Comparison of ENCODE assay signal across 8 cellular contexts in genomic region chr17:9021158-9021984, GRCh38. TPM values are rescaled to one million over a fixed set of nuclear protein-coding genes. Genes with fewer than 3 reads are reported as not detected.
DNase-seq lines count a peak whose midpoint lies in the region; ATAC-seq lines count a peak whose summit lies in the region.

Gene NTN1 (plus strand): TSS chr17:9021510. CDS start chr17:9022374, 864 bp downstream.

- peaks cover 51% of the 10 kb centered on the region for H3K27me3 Mint-ChIP-seq in activated CD4-positive, alpha-beta T cell treated with anti-CD3 and anti-CD28 coated beads, Interleukin-2, amount 10 ng/mL, durations not matched to agents 24 days and 14 days

- H4K91ac ChIP-seq in mesenchymal stem cell (ENCODE audit: low read length), result no peak within 1 kb of the TSS

- DNase-seq in activated effector memory CD4-positive, alpha-beta T cell treated with anti-CD3 and anti-CD28 coated beads, Interleukin-2, amount 50 U/mL, for 16 hours, result peak; percentile 86
- DNase-seq in activated effector memory CD4-positive, alpha-beta T cell treated with Interleukin-2 at 50 U/mL for 16 hours, result no peak
- peak; percentile 91 for DNase-seq in activated CD4-positive, alpha-beta T cell treated with anti-CD3 and anti-CD28 coated beads, Interleukin-2, amount 10 ng/mL, durations not matched to agents 24 days and 14 days
- peak; percentile 28 for DNase-seq in effector CD4-positive, alpha-beta T cell
- DNase-seq in mesenchymal stem cell, result peak; percentile 21
- peak; percentile 31 to 46 for DNase-seq in stimulated activated CD8-positive, alpha-beta memory T cell treated with anti-CD3 and anti-CD28 coated beads, Interleukin-15, amount 100 ng/mL, for 4 hours (ENCODE audit: low read depth in 2 of 2)

- H3K36me3 ChIP-seq in HUES64 (ENCODE audit: insufficient read depth, low read length) (no peaks in the 10 kb centered on the region), mesenchymal stem cell (ENCODE audit: control insufficient read depth in 1 of 2, insufficient read depth in 2 of 2, low read depth in 1 of 2, low read length in 2 of 2) (no peaks in the 10 kb centered on the region)

- peaks cover 30% of the 10 kb centered on the region for H3K4me1 ChIP-seq in HUES64 (ENCODE audit: insufficient read depth, low read length)
- peaks cover 22% of the 10 kb centered on the region for H3K4me1 ChIP-seq in mesenchymal stem cell (ENCODE audit: control insufficient read depth, insufficient read depth, low read depth, low read length)

- peaks cover 4% of the 10 kb centered on the region for H3K4me1 Mint-ChIP-seq in activated CD4-positive, alpha-beta T cell treated with anti-CD3 and anti-CD28 coated beads, Interleukin-2, amount 10 ng/mL, durations not matched to agents 24 days and 14 days

- H3K9me3 ChIP-seq in HUES64 (ENCODE audit: insufficient read depth, low read depth, low read length), result no peaks in the 10 kb centered on the region
- H3K9me3 ChIP-seq in mesenchymal stem cell (ENCODE audit: control insufficient read depth, low read length), result no peaks in the 10 kb centered on the region

- H3K23ac ChIP-seq in mesenchymal stem cell (ENCODE audit: low read length in 2 of 2), result peak within 1 kb of the TSS in 1 of 2 experiments; percentile 23

- H2BK120ac ChIP-seq in mesenchymal stem cell (ENCODE audit: low read depth, low read length), result no peak within 1 kb of the TSS

- peak within 1 kb of the TSS; percentile 77 for H3K4me3 Mint-ChIP-seq in activated CD4-positive, alpha-beta T cell treated with anti-CD3 and anti-CD28 coated beads, Interleukin-2, amount 10 ng/mL, durations not matched to agents 24 days and 14 days

- H3K9ac ChIP-seq in HUES64 (ENCODE audit: low read depth, low read length), result no peak within 1 kb of the TSS
- no peak within 1 kb of the TSS for H3K9ac ChIP-seq in mesenchymal stem cell (ENCODE audit: low read length)

- no peak within 1 kb of the TSS for H2AFZ ChIP-seq in mesenchymal stem cell (ENCODE audit: low read depth, low read length)

- no peak within 1 kb of the TSS for H2BK15ac ChIP-seq in mesenchymal stem cell (ENCODE audit: low read depth, poor library complexity, severe bottlenecking)

- H4K8ac ChIP-seq in mesenchymal stem cell (ENCODE audit: low read length), result no peak within 1 kb of the TSS

- no peaks in the 10 kb centered on the region for H3K36me3 Mint-ChIP-seq in activated CD4-positive, alpha-beta T cell treated with anti-CD3 and anti-CD28 coated beads, Interleukin-2, amount 10 ng/mL, durations not matched to agents 24 days and 14 days (ENCODE audit: low read depth)

- no peak for ATAC-seq in GM19452 (IDR thresholded peaks at IDR 0.05; ENCODE audit: unreplicated experiment)

- no peaks in the 10 kb centered on the region for H3K9me3 Mint-ChIP-seq in activated CD4-positive, alpha-beta T cell treated with anti-CD3 and anti-CD28 coated beads, Interleukin-2, amount 10 ng/mL, durations not matched to agents 24 days and 14 days

- intact Hi-C loops in activated CD4-positive, alpha-beta T cell treated with anti-CD3 and anti-CD28 coated beads, Interleukin-2, amount 10 ng/mL, durations not matched to agents 24 days and 14 days (cut with micrococcal nuclease), result loop anchor here (2.0 to 5.0 kb wide), 2 partner anchors 19 to 271 kb away; no protein-coding TSS in a partner anchor

- H3K27ac ChIP-seq in HUES64 (ENCODE audit: low read depth, low read length) (no peak within 1 kb of the TSS), mesenchymal stem cell (ENCODE audit: low read length, poor library complexity, severe bottlenecking) (no peak within 1 kb of the TSS)

- WGBS in HUES64, result under 1% methylated on average over 106 of the region's 111 CpGs
- WGBS in mesenchymal stem cell, result under 1% methylated on average over 72 of the region's 111 CpGs

- no peak within 1 kb of the TSS for H2BK5ac ChIP-seq in mesenchymal stem cell (ENCODE audit: low read depth, low read length, poor library complexity, severe bottlenecking)

- H3K18ac ChIP-seq in mesenchymal stem cell (ENCODE audit: low read depth in 1 of 2, low read length in 2 of 2), result no peak within 1 kb of the TSS

- H3K27ac Mint-ChIP-seq in activated CD4-positive, alpha-beta T cell treated with anti-CD3 and anti-CD28 coated beads, Interleukin-2, amount 10 ng/mL, durations not matched to agents 24 days and 14 days, result peak within 1 kb of the TSS; percentile 31

- H2AK5ac ChIP-seq in mesenchymal stem cell (ENCODE audit: low read length, severe bottlenecking), result no peak within 1 kb of the TSS

- H2BK12ac ChIP-seq in mesenchymal stem cell (ENCODE audit: low read length in 2 of 2), result no peak within 1 kb of the TSS

- H3K4ac ChIP-seq in mesenchymal stem cell (ENCODE audit: low read depth in 1 of 2, low read length in 2 of 2), result no peak within 1 kb of the TSS

- H3K27me3 ChIP-seq in HUES64 (ENCODE audit: insufficient read depth, low read length) (peaks cover 97% of the 10 kb centered on the region), mesenchymal stem cell (ENCODE audit: control insufficient read depth in 1 of 2, insufficient read depth in 1 of 2, low read length in 2 of 2) (peaks cover 68 to 73% of the 10 kb centered on the region in 2 experiments)

- H3K4me2 ChIP-seq in mesenchymal stem cell (ENCODE audit: low read length, poor library complexity, severe bottlenecking), result peak within 1 kb of the TSS; percentile 93

- H3K79me1 ChIP-seq in mesenchymal stem cell (replicated peaks; ENCODE audit: low read length, poor library complexity, severe bottlenecking), result no peaks in the 10 kb centered on the region

- no peak within 1 kb of the TSS for H3K14ac ChIP-seq in mesenchymal stem cell (ENCODE audit: low read length in 2 of 2)

- H3K4me3 ChIP-seq in HUES64 (ENCODE audit: low read length) (peak within 1 kb of the TSS; percentile 60), mesenchymal stem cell (ENCODE audit: insufficient read depth in 1 of 2, low read depth in 1 of 2, low read length in 2 of 2) (peak within 1 kb of the TSS; percentile 66 to 69)

RNA-seq across cellular contexts. Expression of gene NTN1, which starts in this region (rescaled TPM):
- polyA plus RNA-seq in HUES64 (2013, experiment 1 of 2), result 2.7 TPM
- polyA plus RNA-seq in HUES64 (2013, experiment 2 of 2), result 3.2 TPM
- total RNA-seq in activated CD4-positive, alpha-beta T cell treated with anti-CD3 and anti-CD28 coated beads, Interleukin-2, amount 10 ng/mL, durations not matched to agents 24 days and 14 days, result 0.43 and 0.51 TPM in 2 replicates
- polyA plus RNA-seq in mesenchymal stem cell (2013, experiment 1 of 2), result 0.14 TPM
- 0.19 TPM for polyA plus RNA-seq in mesenchymal stem cell (2013, experiment 2 of 2)

Comparison
In these comparisons a context has a peak if more than half of its experiments do, and no peak if none do; other contexts are left out.
1. Peak in DNase-seq in activated CD4-positive, alpha-beta T cell treated with anti-CD3 and anti-CD28 coated beads, Interleukin-2, amount 10 ng/mL, durations not matched to agents 24 days and 14 days; RNA of the gene not detected or under 1 TPM.